22 cellular contexts compared by ENCODE assay signal in the genomic region with DNA sequence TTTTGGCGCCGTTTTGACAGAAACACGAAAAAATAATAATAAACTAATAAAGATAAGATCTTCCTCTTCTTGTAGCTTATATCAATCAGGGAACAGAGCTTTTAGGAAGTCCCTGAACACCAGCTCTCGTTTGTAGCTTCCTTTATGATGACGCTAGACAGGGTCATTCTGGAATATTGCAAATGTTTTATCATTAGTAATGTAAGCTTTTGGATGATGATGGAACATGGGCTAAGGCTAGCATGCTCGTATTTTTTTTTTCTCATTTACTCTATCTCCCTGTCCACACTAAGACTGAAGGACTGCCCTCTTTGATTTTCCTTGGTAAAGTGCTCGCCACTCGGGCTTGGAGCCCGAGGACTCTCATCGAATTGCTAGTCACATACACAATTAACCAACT. TPM values are rescaled to one million over a fixed set of nuclear protein-coding genes. Genes with fewer than 3 reads are reported as not detected.
A peak's percentile ranks its signal among the peaks of the same experiment; 100 is the strongest.
DNase-seq lines count a peak whose midpoint lies in the region; ATAC-seq, FAIRE-seq and TF ChIP-seq lines count a peak whose summit lies in the region.
"Had no signal": no experiment of that assay in that cellular context is flagged by ENCODE, and none has a peak within 500 bp of the region (broad histone marks: within the 10 kb centered on the region; RNA-seq: fewer than 3 reads in every experiment).

No MANE protein-coding gene starts in this region.

- FAIRE-seq in HepG2 (lab: Jason Lieb, UNC): no peak
- FAIRE-seq: endothelial cell of umbilical vein, HTR-8/SVneo had no signal

- POLR2A ChIA-PET in HepG2 (lab: Yijun Ruan, JAX): interaction anchor here (0.8 kb wide), 1 partner anchor 559 kb away, joined by 3 read pairs; a partner anchor contains a TSS

- H3K9me3 ChIP-seq in HepG2 (ENCODE audit: low read length) (no peaks in the 10 kb centered on the region), right lobe of liver (no peaks in the 10 kb centered on the region), MG63 (no peaks in the 10 kb centered on the region), mammary epithelial cell (replicated peaks; ENCODE audit: insufficient read depth, low read length) (no peaks in the 10 kb centered on the region), transverse colon (no peaks in the 10 kb centered on the region)
- H3K9me3 ChIP-seq: colonic mucosa, psoas muscle had no signal

- H3K27ac ChIP-seq in HepG2 (ENCODE audit: extremely low read length, insufficient read depth, low read length) (no peak overlapping the region), right lobe of liver (no peak overlapping the region), mammary epithelial cell (ENCODE audit: insufficient read depth, low read depth, low read length) (no peak overlapping the region), transverse colon (no peak overlapping the region)
- H3K27ac ChIP-seq: colonic mucosa, foreskin keratinocyte, GM23248, psoas muscle, stomach had no signal

- H2AFZ ChIP-seq in HepG2 (ENCODE audit: low read length): no peak overlapping the region
- H2AFZ ChIP-seq in mammary epithelial cell (ENCODE audit: low read depth, low read length): no peak overlapping the region

- ATAC-seq in HepG2 (no peak), right lobe of liver (no peak), HG03520 (IDR thresholded peaks at IDR 0.05; ENCODE audit: unreplicated experiment) (no peak)
- ATAC-seq: left ventricle myocardium superior, psoas muscle had no signal

- H3K4me1 ChIP-seq in HepG2 (ENCODE audit: insufficient read depth, low read length): peaks cover 47% of the 10 kb centered on the region
- no peaks in the 10 kb centered on the region for H3K4me1 ChIP-seq in right lobe of liver
- H3K4me1 ChIP-seq in mammary epithelial cell (ENCODE audit: insufficient read depth, low read length): peaks cover 3% of the 10 kb centered on the region
- H3K4me1 ChIP-seq in transverse colon: no peaks in the 10 kb centered on the region
- H3K4me1 ChIP-seq: colonic mucosa, foreskin keratinocyte, psoas muscle had no signal

- no peak for DNase-seq in HepG2 (ENCODE audit: low spot score)
- no peak for DNase-seq in right lobe of liver
- DNase-seq in MG63: no peak
- DNase-seq in mammary epithelial cell: no peak
- DNase-seq in NCI-H187 (lab: John Stamatoyannopoulos, UW): no peak
- no peak for DNase-seq in NCI-H524 treated with DMSO at 0.1 percent for 48 hours (lab: John Stamatoyannopoulos, UW)
- DNase-seq in transverse colon: no peak
- DNase-seq: activated CD8-positive, alpha-beta memory T cell treated with anti-CD3 and anti-CD28 coated beads for 24 hours; activated effector memory CD4-positive, alpha-beta T cell treated with anti-CD3 and anti-CD28 coated beads, Interleukin-2, amount 50 U/mL, for 16 hours; colonic mucosa; GF-D8; GM23248; left ventricle myocardium superior; NCI-H2029; psoas muscle; stimulated activated CD4-positive, alpha-beta T cell treated with anti-CD3 and anti-CD28 coated beads, Interleukin-12 subunit alpha, Interleukin-12 subunit beta, amount 100 ng/mL, for 4 hours; stomach had no signal

- no peaks in the 10 kb centered on the region for H3K36me3 ChIP-seq in HepG2 (replicated peaks in 1 of 2; ENCODE audit: control insufficient read depth in 1 of 2, insufficient read depth in 2 of 2, low read length in 2 of 2)
- H3K36me3 ChIP-seq in right lobe of liver: no peaks in the 10 kb centered on the region
- H3K36me3 ChIP-seq in MG63: no peaks in the 10 kb centered on the region
- no peaks in the 10 kb centered on the region for H3K36me3 ChIP-seq in mammary epithelial cell (ENCODE audit: insufficient read depth, low read length)
- H3K36me3 ChIP-seq in transverse colon: no peaks in the 10 kb centered on the region
- H3K36me3 ChIP-seq: colonic mucosa, stomach had no signal

- H3K4me3 ChIP-seq in HepG2 (replicated peaks in 1 of 3; ENCODE audit: insufficient read depth in 1 of 3, low read depth in 2 of 3, low read length in 3 of 3) (peak overlapping the region; percentile 65 to 78 (median 77); a peak in 5 of 6 replicates), right lobe of liver (no peak overlapping the region), MG63 (peak overlapping the region; percentile 70), mammary epithelial cell (replicated peaks in 1 of 3; ENCODE audit: insufficient read depth in 1 of 3, low read depth in 2 of 3, low read length in 3 of 3) (peak overlapping the region in 2 of 3 experiments; percentile 72 to 76), transverse colon (no peak overlapping the region)
- H3K4me3 ChIP-seq: colonic mucosa had no signal

- TF ChIP-seq RAD21 in HepG2 (CRISPR knock-in tag; IDR thresholded peaks at IDR 0.05): no peak

- BruUV-seq in HepG2 (replicated peaks; lab: Mats Ljungman, UMichigan) (no TSS peak), mammary epithelial cell (replicated peaks; lab: Mats Ljungman, UMichigan) (no TSS peak)

- H3K4me2 ChIP-seq in HepG2 (ENCODE audit: low read depth, low read length): peak overlapping the region; percentile 86
- peak overlapping the region; percentile 81 for H3K4me2 ChIP-seq in mammary epithelial cell (ENCODE audit: insufficient read depth, low read depth, low read length)

- TF ChIP-seq CTCF in HepG2 (CRISPR knock-in tag; IDR thresholded peaks at IDR 0.05) (no peak), right lobe of liver (IDR thresholded peaks at IDR 0.05) (no peak), mammary epithelial cell (conservative IDR thresholded peaks at IDR 0.05 in 1 of 2, IDR thresholded peaks at IDR 0.05 in 1 of 2; ENCODE audit: extremely low read depth in 1 of 2, insufficient read depth in 1 of 2, low read depth in 1 of 2, low read length in 2 of 2) (no peak), transverse colon (IDR thresholded peaks at IDR 0.05) (no peak)

- TF ChIP-seq EP300 in HepG2 (IDR thresholded peaks at IDR 0.05; ENCODE audit: low read depth in 2 of 2, low read length in 2 of 2) (no peak), HepG2 (CRISPR knock-in tag; IDR thresholded peaks at IDR 0.05; ENCODE audit: borderline replicate concordance) (no peak), transverse colon (IDR thresholded peaks at IDR 0.05; ENCODE audit: low read depth) (no peak)

- in situ Hi-C loops in HepG2 (cut with HindIII; ENCODE audit: extremely low pct_ligation_motif_present, low pct_unique_long_range_greater_than_20kb) (no loop called here), mammary epithelial cell (cut with MboI; ENCODE audit: low sequenced_read_pairs in 2 of 2) (no loop called here), transverse colon (cut with MboI; ENCODE audit: low pct_ligation_motif_present in 1 of 4, low pct_unique_long_range_greater_than_20kb in 1 of 4, low sequenced_read_pairs in 3 of 4) (no loop called here)

- no peak for TF ChIP-seq POLR2A in HepG2 (IDR thresholded peaks at IDR 0.05; ENCODE audit: insufficient read depth in 1 of 2, low read depth in 2 of 2, low read length in 2 of 2)
- no peak for TF ChIP-seq POLR2A in right lobe of liver (IDR thresholded peaks at IDR 0.05)
- no peak for TF ChIP-seq POLR2A in transverse colon (IDR thresholded peaks at IDR 0.05)

- intact Hi-C loops in HepG2 (cut with micrococcal nuclease; ENCODE audit: unreplicated experiment) (no loop called here), right lobe of liver (cut with DNase I) (no loop called here), mammary epithelial cell (cut with micrococcal nuclease) (loop anchor here (5.0 to 10.0 kb wide), 2 partner anchors 59 to 168 kb away; no protein-coding TSS in a partner anchor), transverse colon (cut with DNase I; ENCODE audit: low total_unique reads) (no loop called here)

- dilution Hi-C loops in mammary epithelial cell (cut with HindIII; ENCODE audit: low sequenced_read_pairs): no loop called here

- CTCF ChIA-PET in HepG2 (lab: Yijun Ruan, JAX; ENCODE audit: low intra/inter-chr PET ratio, low total read pairs): no interaction called here
- CTCF ChIA-PET in mammary epithelial cell (lab: Charles Lee; ENCODE audit: low non-redundant PET): no interaction called here

- 51% methylated on average over 10 of the region's 10 CpGs for WGBS in HepG2 (ENCODE audit: low lambda C conversion rate)
- WGBS in right lobe of liver (ENCODE audit: insufficient coverage, low coverage, low lambda C conversion rate, missing lambda C conversion rate): 43% methylated on average over 10 of the region's 10 CpGs
- 38% methylated on average over 9 of the region's 10 CpGs for WGBS in mammary epithelial cell (ENCODE audit: low coverage, missing lambda C conversion rate)
- WGBS in transverse colon (ENCODE audit: low coverage in 1 of 2), 2 donors: 73% methylated on average over 10 of the region's 10 CpGs

- no peaks in the 10 kb centered on the region for H3K79me2 ChIP-seq in HepG2 (ENCODE audit: insufficient read depth, low read length)
- H3K79me2 ChIP-seq in mammary epithelial cell (ENCODE audit: insufficient read depth, low read length): no peaks in the 10 kb centered on the region

- H3K9ac ChIP-seq in HepG2 (ENCODE audit: insufficient read depth, low read depth, low read length): no peak overlapping the region
- no peak overlapping the region for H3K9ac ChIP-seq in mammary epithelial cell (ENCODE audit: insufficient read depth, low read length)
- H3K9ac ChIP-seq: GM23248 had no signal

- H4K20me1 ChIP-seq in HepG2 (ENCODE audit: insufficient read depth, low read length) (no peaks in the 10 kb centered on the region), mammary epithelial cell (ENCODE audit: insufficient read depth, low read length) (no peaks in the 10 kb centered on the region)

- H3K27me3 ChIP-seq in HepG2 (ENCODE audit: control insufficient read depth in 1 of 2, insufficient read depth in 2 of 2, low read length in 2 of 2) (0 out of 5 replicates have a peak, but pooled peaks cover 0 to 5% of the 10 kb centered on the region in 2 experiments), right lobe of liver (peaks cover 0 to 15% of the 10 kb centered on the region in 2 donors), MG63 (no peaks in the 10 kb centered on the region; the same call in 1 of the 2 replicates), mammary epithelial cell (ENCODE audit: insufficient read depth, low read length) (no peaks in the 10 kb centered on the region), transverse colon (peaks cover 53% of the 10 kb centered on the region)
- H3K27me3 ChIP-seq: colonic mucosa had no signal

RNA-seq across cellular contexts. Expression of a gene that starts 22.1 kb away (rescaled TPM):
- total RNA-seq in HepG2 (2016; rRNA removed; fragmentation: Illumina TruSeq; extraction: Trizol) (not detected in 2 replicates), right lobe of liver (not detected), mammary epithelial cell (not detected), transverse colon (not detected)
- total RNA-seq in HepG2 (2016; cell fraction: cytosol; rRNA removed; fragmentation: Illumina TruSeq; extraction: Trizol; ENCODE audit: low read depth): not detected in 2 replicates
- total RNA-seq in HepG2 (2016; cell fraction: insoluble cytoplasmic fraction; rRNA removed; fragmentation: Illumina TruSeq; extraction: Trizol): not detected in 2 replicates
- not detected in 2 replicates for total RNA-seq in HepG2 (2016; cell fraction: membrane; rRNA removed; fragmentation: Illumina TruSeq; extraction: Trizol)
- total RNA-seq in HepG2 (2016; cell fraction: nucleus; rRNA removed; fragmentation: Illumina TruSeq; extraction: Trizol): not detected in 2 replicates
- polyA plus RNA-seq in HepG2 (2011; rRNA removed) (0.01 TPM in 1 of 2 replicates, not detected in the other), mammary epithelial cell (not detected)
- not detected in 2 replicates for polyA plus RNA-seq in HepG2 (2011; cell fraction: cytosol; rRNA removed)
- polyA plus RNA-seq in HepG2 (2011; cell fraction: nucleus; rRNA removed): not detected in 2 replicates
- polyA plus RNA-seq in HepG2 (2012): not detected in 2 replicates
- polyA plus RNA-seq in HepG2 (2016; cell fraction: cytosol; fragmentation: Illumina TruSeq; extraction: Trizol; ENCODE audit: low read depth): not detected in 2 replicates
- polyA plus RNA-seq in HepG2 (2016; cell fraction: insoluble cytoplasmic fraction; fragmentation: Illumina TruSeq; extraction: Trizol; ENCODE audit: low read depth): not detected in 2 replicates
- polyA plus RNA-seq in HepG2 (2016; cell fraction: membrane; fragmentation: Illumina TruSeq; extraction: Trizol; ENCODE audit: low read depth): not detected in 2 replicates
- polyA plus RNA-seq in HepG2 (2016; cell fraction: nucleus; fragmentation: Illumina TruSeq; extraction: Trizol; ENCODE audit: insufficient read depth, low read depth): not detected in 2 replicates
- not detected in 2 replicates for polyA minus RNA-seq in HepG2 (2011; rRNA and poly(A)+ RNA removed; ENCODE audit: low replicate concordance)
- polyA minus RNA-seq in HepG2 (2011; cell fraction: cytosol; rRNA and poly(A)+ RNA removed): not detected in 2 replicates
- not detected in 2 replicates for polyA minus RNA-seq in HepG2 (2011; cell fraction: nucleus; rRNA and poly(A)+ RNA removed)
- total RNA-seq in MG63 (2014; rRNA removed; shearing (Covaris generic); ENCODE audit: low replicate concordance): not detected in 2 replicates
- polyA minus RNA-seq in mammary epithelial cell: not detected
- total RNA-seq: endothelial cell of umbilical vein, foreskin keratinocyte, GM23248, left ventricle myocardium superior, myocyte, psoas muscle, stomach had no signal
- polyA plus RNA-seq: endothelial cell of umbilical vein, foreskin keratinocyte, GM23248, stomach had no signal

RNA-seq across cellular contexts. Expression of a gene that starts 54.4 kb away (rescaled TPM):
- 1.7 and 2.7 TPM in 2 replicates for total RNA-seq in HepG2 (2016; rRNA removed; fragmentation: Illumina TruSeq; extraction: Trizol)
- 0.62 and 0.71 TPM in 2 replicates for total RNA-seq in HepG2 (2016; cell fraction: cytosol; rRNA removed; fragmentation: Illumina TruSeq; extraction: Trizol; ENCODE audit: low read depth)
- total RNA-seq in HepG2 (2016; cell fraction: insoluble cytoplasmic fraction; rRNA removed; fragmentation: Illumina TruSeq; extraction: Trizol): 1.7 and 2.1 TPM in 2 replicates
- 0.90 and 1.5 TPM in 2 replicates for total RNA-seq in HepG2 (2016; cell fraction: membrane; rRNA removed; fragmentation: Illumina TruSeq; extraction: Trizol)
- 1.7 TPM in 2 replicates for total RNA-seq in HepG2 (2016; cell fraction: nucleus; rRNA removed; fragmentation: Illumina TruSeq; extraction: Trizol)
- 0.78 and 0.97 TPM in 2 replicates for polyA plus RNA-seq in HepG2 (2011; rRNA removed)
- polyA plus RNA-seq in HepG2 (2011; cell fraction: cytosol; rRNA removed): 0.31 and 0.87 TPM in 2 replicates
- 0.31 and 0.74 TPM in 2 replicates for polyA plus RNA-seq in HepG2 (2011; cell fraction: nucleus; rRNA removed)
- polyA plus RNA-seq in HepG2 (2012): 0.71 and 1.2 TPM in 2 replicates
- 0.26 and 0.46 TPM in 2 replicates for polyA plus RNA-seq in HepG2 (2016; cell fraction: cytosol; fragmentation: Illumina TruSeq; extraction: Trizol; ENCODE audit: low read depth)
- 2.1 and 3.1 TPM in 2 replicates for polyA plus RNA-seq in HepG2 (2016; cell fraction: insoluble cytoplasmic fraction; fragmentation: Illumina TruSeq; extraction: Trizol; ENCODE audit: low read depth)
- 0.80 and 1.0 TPM in 2 replicates for polyA plus RNA-seq in HepG2 (2016; cell fraction: membrane; fragmentation: Illumina TruSeq; extraction: Trizol; ENCODE audit: low read depth)
- 3.8 and 3.9 TPM in 2 replicates for polyA plus RNA-seq in HepG2 (2016; cell fraction: nucleus; fragmentation: Illumina TruSeq; extraction: Trizol; ENCODE audit: insufficient read depth, low read depth)
- 0.21 and 0.52 TPM in 2 replicates for polyA minus RNA-seq in HepG2 (2011; rRNA and poly(A)+ RNA removed; ENCODE audit: low replicate concordance)
- polyA minus RNA-seq in HepG2 (2011; cell fraction: cytosol; rRNA and poly(A)+ RNA removed): 0.18 and 0.99 TPM in 2 replicates
- 0.64 and 1.1 TPM in 2 replicates for polyA minus RNA-seq in HepG2 (2011; cell fraction: nucleus; rRNA and poly(A)+ RNA removed)
- under 1 TPM in 5 of 6 experiments, not detected in 1; 0.09 to 0.42 (median 0.18) TPM for total RNA-seq in right lobe of liver
- total RNA-seq in MG63 (2014; rRNA removed; shearing (Covaris generic); ENCODE audit: low replicate concordance): 3.3 and 5.3 TPM in 2 replicates
- 10 to 100 TPM in 1 of 2 donors, 1 to 10 TPM in 1; 6.5 to 10.4 TPM for total RNA-seq in mammary epithelial cell
- 1.8 TPM for polyA plus RNA-seq in mammary epithelial cell
- polyA minus RNA-seq in mammary epithelial cell: 7.8 TPM
- 1 to 10 TPM in 2 of 4 donors, under 1 TPM in 1, not detected in 1; 0.75 to 2.4 (median 1.2) TPM for total RNA-seq in transverse colon

Comparison
In these comparisons a context has a peak if more than half of its experiments do, and no peak if none do; other contexts are left out.
1. H3K4me3 ChIP-seq: peak in HepG2 (3 of 3), MG63 (single experiment) and mammary epithelial cell (2 of 3); none in right lobe of liver (0 of 3) and transverse colon (0 of 4).